8 cellular contexts compared by ENCODE assay signal in the genomic region with DNA sequence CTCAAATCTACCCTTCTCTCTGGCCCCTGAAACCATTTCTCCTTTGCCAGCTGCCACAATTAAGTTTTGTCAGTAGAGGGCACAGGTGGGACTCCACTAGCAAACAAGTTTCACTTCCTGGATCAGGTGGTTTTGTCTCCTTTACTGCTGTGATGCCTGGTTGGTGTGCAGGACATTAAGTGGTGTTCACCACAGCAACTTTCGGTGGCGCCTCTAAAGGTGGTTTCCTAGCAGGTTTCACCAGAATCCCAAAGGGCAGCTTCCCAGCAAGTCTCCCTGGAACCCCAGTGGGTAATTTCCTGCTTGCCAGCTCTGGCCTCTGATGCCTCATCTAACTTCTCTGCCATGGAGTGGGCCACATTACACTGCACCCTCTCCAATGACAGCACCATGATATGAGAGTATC. TPM values are rescaled to one million over a fixed set of nuclear protein-coding genes. Genes with fewer than 3 reads are reported as not detected.
DNase-seq lines count a peak whose midpoint lies in the region; ATAC-seq, FAIRE-seq and TF ChIP-seq lines count a peak whose summit lies in the region.

No MANE protein-coding gene starts in this region.

- H3K27me3 Mint-ChIP-seq in activated CD4-positive, alpha-beta T cell treated with anti-CD3 and anti-CD28 coated beads for 36 hours, result no peaks in the 10 kb centered on the region
- no peaks in the 10 kb centered on the region for H3K27me3 Mint-ChIP-seq in type B pancreatic cell

- ATAC-seq in activated CD4-positive, alpha-beta T cell treated with anti-CD3 and anti-CD28 coated beads for 36 hours, result peak; percentile 87
- peak; percentile 99 for ATAC-seq in GM21786 (IDR thresholded peaks at IDR 0.05; ENCODE audit: unreplicated experiment)
- ATAC-seq in GM12878, result peak; percentile 100

- H3K4me2 ChIP-seq in KMS-11 (peak overlapping the region; percentile 36; the same call in 1 of the 2 replicates), GM12878 (ENCODE audit: control insufficient read depth, insufficient read depth) (no peak overlapping the region; the same call in 1 of the 2 replicates)

- H3K36me3 ChIP-seq in KMS-11 (ENCODE audit: insufficient read depth) (no peaks in the 10 kb centered on the region), GM12878 (ENCODE audit: control insufficient read depth in 2 of 2, insufficient read depth in 2 of 2, low read length in 1 of 2) (peaks cover 4 to 19% of the 10 kb centered on the region in 2 experiments; a peak in 3 of 4 replicates)

- no peak overlapping the region for H2AFZ ChIP-seq in KMS-11 (ENCODE audit: low read depth)
- H2AFZ ChIP-seq in GM12878 (ENCODE audit: control insufficient read depth, low read depth, low read length), result no peak overlapping the region

- SMC1A ChIA-PET in GM12878 (lab: Charles Lee; ENCODE audit: uncharacterized antibody, unreplicated experiment), result interaction anchor here (0.6 to 2.3 kb wide), 5 partner anchors 10 to 680 kb away, joined by 3 to 11 read pairs (median 6); no protein-coding TSS in a partner anchor

- peak; percentile 40 for DNase-seq in activated CD4-positive, alpha-beta T cell treated with anti-CD3 and anti-CD28 coated beads for 36 hours
- DNase-seq in activated CD4-positive, alpha-beta T cell treated with anti-CD3 and anti-CD28 coated beads for 4 hours, result no peak
- DNase-seq in GM12878 (ENCODE audit: low read depth, low spot score), result peak; percentile 68
- DNase-seq in type B pancreatic cell (ENCODE audit: extremely low spot score, unreplicated experiment), result no peak
- no peak for DNase-seq in stimulated activated CD4-positive, alpha-beta T cell treated with anti-CD3 and anti-CD28 coated beads, Interleukin-1b, Interleukin-23, amount 100 ng/mL, for 48 hours
- DNase-seq in stimulated activated CD4-positive, alpha-beta T cell treated with anti-CD3 and anti-CD28 coated beads, Interleukin-4, amount 100 ng/mL, for 4 hours, result no peak

- H3K27ac Mint-ChIP-seq in activated CD4-positive, alpha-beta T cell treated with anti-CD3 and anti-CD28 coated beads for 36 hours, result no peak overlapping the region
- no peak overlapping the region for H3K27ac Mint-ChIP-seq in type B pancreatic cell

- H3K9me3 ChIP-seq in GM12878 (replicated peaks; ENCODE audit: control insufficient read depth, insufficient read depth, low read length), result peaks cover 2% of the 10 kb centered on the region; the same call in 2 of the 3 replicates

- no peaks in the 10 kb centered on the region for H3K9me3 Mint-ChIP-seq in activated CD4-positive, alpha-beta T cell treated with anti-CD3 and anti-CD28 coated beads for 36 hours (ENCODE audit: low read depth)
- H3K9me3 Mint-ChIP-seq in type B pancreatic cell, result no peaks in the 10 kb centered on the region

- peak; percentile 55 for TF ChIP-seq CTCF in KMS-11 (conservative IDR thresholded peaks at IDR 0.05; ENCODE audit: low read depth, low read length)
- TF ChIP-seq CTCF in GM12878 (IDR thresholded peaks at IDR 0.05 in 2 of 3, conservative IDR thresholded peaks at IDR 0.05 in 1 of 3; ENCODE audit: control insufficient read depth in 2 of 3, extremely low read depth in 1 of 3, insufficient read depth in 1 of 3, low read depth in 3 of 3, low read length in 3 of 3), result peak; percentile 48 to 59 (median 57); a peak in 5 of 6 replicates
- peak; percentile 16 for TF ChIP-seq CTCF in type B pancreatic cell (conservative IDR thresholded peaks at IDR 0.05)

- BruUV-seq in GM12878 (replicated peaks; lab: Mats Ljungman, UMichigan), result no TSS peak

- RAD21 ChIA-PET in GM12878 (lab: Charles Lee; ENCODE audit: unreplicated experiment), result interaction anchor here (1.0 to 3.0 kb wide), 2 partner anchors 16 to 501 kb away, joined by 5 to 12 read pairs; a partner anchor contains a TSS

- H3K9ac ChIP-seq in KMS-11 (no peak overlapping the region), GM12878 (ENCODE audit: control insufficient read depth, insufficient read depth, low read length) (no peak overlapping the region)

- peaks cover 7% of the 10 kb centered on the region for H3K4me1 Mint-ChIP-seq in activated CD4-positive, alpha-beta T cell treated with anti-CD3 and anti-CD28 coated beads for 36 hours
- no peaks in the 10 kb centered on the region for H3K4me1 Mint-ChIP-seq in type B pancreatic cell (ENCODE audit: unreplicated experiment)

- peak; percentile 31 for FAIRE-seq in GM12878 (lab: Jason Lieb, UNC)

- TF ChIP-seq EP300 in GM12878 (IDR thresholded peaks at IDR 0.05; ENCODE audit: borderline replicate concordance in 1 of 2, control insufficient read depth in 1 of 2, low read depth in 2 of 2, low read length in 2 of 2), result peak in 1 of 2 experiments; percentile 22; a peak in 1 of 4 replicates

- TF ChIP-seq RAD21 in GM12878 (IDR thresholded peaks at IDR 0.05; ENCODE audit: insufficient read depth, low read depth, low read length), result peak; percentile 40; the same call in 1 of the 2 replicates

- H3K4me3 ChIP-seq in KMS-11 (IDR thresholded peaks at IDR 0.05; ENCODE audit: insufficient read depth, low read depth, low read length) (no peak overlapping the region), GM12878 (no peak overlapping the region)

- no peaks in the 10 kb centered on the region for H3K27me3 ChIP-seq in KMS-11 (ENCODE audit: insufficient read depth, low read depth)
- no peaks in the 10 kb centered on the region for H3K27me3 ChIP-seq in GM12878 (replicated peaks in 1 of 2; ENCODE audit: control insufficient read depth in 2 of 2, insufficient read depth in 2 of 2, low read length in 1 of 2)

- H3K4me1 ChIP-seq in KMS-11 (ENCODE audit: low read depth, poor library complexity, severe bottlenecking), result peaks cover 23% of the 10 kb centered on the region
- peaks cover 7% of the 10 kb centered on the region for H3K4me1 ChIP-seq in GM12878 (ENCODE audit: control insufficient read depth, insufficient read depth, low read length)

- CTCF ChIA-PET in activated CD4-positive, alpha-beta T cell treated with anti-CD3 and anti-CD28 coated beads for 36 hours (lab: Charles Lee), result interaction anchor here (0.6 to 3.0 kb wide), 5 partner anchors 10 to 466 kb away, joined by 3 to 12 read pairs (median 5); a partner anchor contains a TSS
- CTCF ChIA-PET in GM12878 (lab: Yijun Ruan, JAX), result interaction anchor here (0.6 to 2.9 kb wide), 18 partner anchors 9 to 1215 kb away, joined by 3 to 37 read pairs (median 4); a partner anchor contains a TSS

- no peaks in the 10 kb centered on the region for H3K79me2 ChIP-seq in KMS-11 (ENCODE audit: insufficient read depth, low read depth)
- H3K79me2 ChIP-seq in GM12878 (ENCODE audit: control insufficient read depth, insufficient read depth, low read length), result no peaks in the 10 kb centered on the region; the same call in 1 of the 2 replicates

- no peak overlapping the region for H3K4me3 Mint-ChIP-seq in activated CD4-positive, alpha-beta T cell treated with anti-CD3 and anti-CD28 coated beads for 36 hours
- H3K4me3 Mint-ChIP-seq in type B pancreatic cell, result no peak overlapping the region

- in situ Hi-C loops in GM12878 (cut with MboI), result no loop called here

- H4K20me1 ChIP-seq in KMS-11 (ENCODE audit: insufficient read depth) (0 out of 2 replicates have a peak, but pooled peaks cover 8% of the 10 kb centered on the region), GM12878 (ENCODE audit: control insufficient read depth, insufficient read depth) (no peaks in the 10 kb centered on the region)

- H3K36me3 Mint-ChIP-seq in activated CD4-positive, alpha-beta T cell treated with anti-CD3 and anti-CD28 coated beads for 36 hours (ENCODE audit: low read depth), result peaks cover 68% of the 10 kb centered on the region
- H3K36me3 Mint-ChIP-seq in type B pancreatic cell, result peaks cover 47% of the 10 kb centered on the region

- POLR2A ChIA-PET in activated CD4-positive, alpha-beta T cell treated with anti-CD3 and anti-CD28 coated beads for 36 hours (lab: Charles Lee), result no interaction called here
- POLR2A ChIA-PET in GM12878 (lab: Charles Lee), result interaction anchor here (0.7 to 1.8 kb wide), 4 partner anchors 11 to 40 kb away, joined by 3 to 5 read pairs (median 3); no protein-coding TSS in a partner anchor

- peak overlapping the region; percentile 48; the same call in 1 of the 2 replicates for H3K27ac ChIP-seq in KMS-11
- peak overlapping the region; percentile 61 for H3K27ac ChIP-seq in GM12878 (ENCODE audit: control insufficient read depth, insufficient read depth)

- intact Hi-C loops in activated CD4-positive, alpha-beta T cell treated with anti-CD3 and anti-CD28 coated beads for 36 hours (cut with DNase I, micrococcal nuclease), result no loop called here
- intact Hi-C loops in GM12878 (cut with micrococcal nuclease; ENCODE audit: unreplicated experiment), result loop anchor here (10.0 kb wide), 1 partner anchor 283 kb away; no protein-coding TSS in a partner anchor

- 32% methylated on average over 2 of the region's 2 CpGs for WGBS in GM12878 (ENCODE audit: insufficient coverage, insufficient replicate concordance, low lambda C conversion rate, missing lambda C conversion rate)

- no peak for TF ChIP-seq POLR2A in GM12878 (IDR thresholded peaks at IDR 0.05; ENCODE audit: low read depth, low read length)

RNA-seq across cellular contexts. Expression of a gene that starts 16.6 kb away (rescaled TPM):
- 10 to 100 TPM; 53.5 to 62.7 TPM for total RNA-seq in activated CD4-positive, alpha-beta T cell treated with anti-CD3 and anti-CD28 coated beads for 36 hours
- total RNA-seq in GM12878 (2013; cell fraction: nucleolus; rRNA removed), result 22.5 and 25.4 TPM in 2 replicates
- total RNA-seq in GM12878 (2014; rRNA removed) (31.5 and 38.0 TPM in 2 replicates), GM12878 (2014; rRNA removed; fragmentation: Illumina TruSeq; extraction: Trizol) (48.4 and 51.9 TPM in 2 replicates), GM12878 (2021) (40.1 and 43.7 TPM in 2 replicates), type B pancreatic cell (ENCODE audit: low replicate concordance) (44.0 and 53.1 TPM in 2 replicates)
- 34.7 TPM for polyA plus RNA-seq in GM12878 (2011; ENCODE audit: low read depth)
- polyA plus RNA-seq in GM12878 (2011; rRNA removed) (92.5 and 107 TPM in 2 replicates), GM12878 (2014; fragmentation: Illumina TruSeq; extraction: Trizol) (85.5 and 100 TPM in 2 replicates), GM12878 (2014; fragmentation: Nextera tagmentation; extraction: Ambion mirVana) (100 to 1,000 TPM; 103 to 117 TPM), GM12878 (2014; rRNA removed) (58.4 and 66.8 TPM in 2 replicates), GM12878 (2016; fragmentation: Nextera tagmentation; extraction: Ambion mirVana) (10 to 100 TPM; 89.3 to 92.2 TPM)
- polyA plus RNA-seq in GM12878 (2011; cell fraction: cytosol; rRNA removed), result 35.1 and 43.3 TPM in 2 replicates
- 15.5 and 22.6 TPM in 2 replicates for polyA plus RNA-seq in GM12878 (2011; cell fraction: nucleus; rRNA removed)
- polyA plus RNA-seq in GM12878 (2012), result 43.5 and 44.3 TPM in 2 replicates
- polyA minus RNA-seq in GM12878 (2011; rRNA and poly(A)+ RNA removed), result 15.9 and 20.0 TPM in 2 replicates
- polyA minus RNA-seq in GM12878 (2011; cell fraction: cytosol; rRNA and poly(A)+ RNA removed), result 12.3 and 16.1 TPM in 2 replicates
- polyA minus RNA-seq in GM12878 (2011; cell fraction: nucleus; rRNA and poly(A)+ RNA removed), result 7.1 and 8.5 TPM in 2 replicates

RNA-seq across cellular contexts. Expression of a gene that starts 40.7 kb away (rescaled TPM):
- 10 to 100 TPM; 12.3 to 18.2 TPM for total RNA-seq in activated CD4-positive, alpha-beta T cell treated with anti-CD3 and anti-CD28 coated beads for 36 hours
- total RNA-seq in GM12878 (2013; cell fraction: nucleolus; rRNA removed), result 1.9 and 2.7 TPM in 2 replicates
- total RNA-seq in GM12878 (2014; rRNA removed) (14.7 and 15.4 TPM in 2 replicates), GM12878 (2014; rRNA removed; fragmentation: Illumina TruSeq; extraction: Trizol) (18.3 TPM in 2 replicates), GM12878 (2021) (10.0 and 12.0 TPM in 2 replicates), type B pancreatic cell (ENCODE audit: low replicate concordance) (19.4 and 22.6 TPM in 2 replicates)
- polyA plus RNA-seq in GM12878 (2011; ENCODE audit: low read depth), result 6.9 TPM
- polyA plus RNA-seq in GM12878 (2011; rRNA removed) (20.6 and 30.3 TPM in 2 replicates), GM12878 (2014; fragmentation: Illumina TruSeq; extraction: Trizol) (20.4 and 23.3 TPM in 2 replicates), GM12878 (2014; fragmentation: Nextera tagmentation; extraction: Ambion mirVana) (10 to 100 TPM; 11.4 to 17.7 TPM), GM12878 (2014; rRNA removed) (13.6 and 16.5 TPM in 2 replicates), GM12878 (2016; fragmentation: Nextera tagmentation; extraction: Ambion mirVana) (10 to 100 TPM; 25.2 to 26.7 TPM)
- 10.2 and 10.5 TPM in 2 replicates for polyA plus RNA-seq in GM12878 (2011; cell fraction: cytosol; rRNA removed)
- 3.1 and 4.0 TPM in 2 replicates for polyA plus RNA-seq in GM12878 (2011; cell fraction: nucleus; rRNA removed)
- 8.0 and 8.5 TPM in 2 replicates for polyA plus RNA-seq in GM12878 (2012)
- polyA minus RNA-seq in GM12878 (2011; rRNA and poly(A)+ RNA removed), result 3.1 TPM in 2 replicates
- polyA minus RNA-seq in GM12878 (2011; cell fraction: cytosol; rRNA and poly(A)+ RNA removed), result 1.9 and 2.3 TPM in 2 replicates
- 1.5 and 3.3 TPM in 2 replicates for polyA minus RNA-seq in GM12878 (2011; cell fraction: nucleus; rRNA and poly(A)+ RNA removed)

Comparison
In these comparisons a context has a peak if more than half of its experiments do, and no peak if none do; other contexts are left out.
1. DNase-seq: peak in activated CD4-positive, alpha-beta T cell treated with anti-CD3 and anti-CD28 coated beads for 36 hours (single experiment) and GM12878 (single experiment); none in activated CD4-positive, alpha-beta T cell treated with anti-CD3 and anti-CD28 coated beads for 4 hours (0 of 2), type B pancreatic cell (single experiment), stimulated activated CD4-positive, alpha-beta T cell treated with anti-CD3 and anti-CD28 coated beads, Interleukin-1b, Interleukin-23, amount 100 ng/mL, for 48 hours (single experiment) and stimulated activated CD4-positive, alpha-beta T cell treated with anti-CD3 and anti-CD28 coated beads, Interleukin-4, amount 100 ng/mL, for 4 hours (0 of 2).
2. Peak in every context shown above with its lines, with median percentiles within 50 percentile points of each other: ATAC-seq and CTCF ChIP-seq.